ENCODE assay signal across 13 cellular contexts in the genomic region with DNA sequence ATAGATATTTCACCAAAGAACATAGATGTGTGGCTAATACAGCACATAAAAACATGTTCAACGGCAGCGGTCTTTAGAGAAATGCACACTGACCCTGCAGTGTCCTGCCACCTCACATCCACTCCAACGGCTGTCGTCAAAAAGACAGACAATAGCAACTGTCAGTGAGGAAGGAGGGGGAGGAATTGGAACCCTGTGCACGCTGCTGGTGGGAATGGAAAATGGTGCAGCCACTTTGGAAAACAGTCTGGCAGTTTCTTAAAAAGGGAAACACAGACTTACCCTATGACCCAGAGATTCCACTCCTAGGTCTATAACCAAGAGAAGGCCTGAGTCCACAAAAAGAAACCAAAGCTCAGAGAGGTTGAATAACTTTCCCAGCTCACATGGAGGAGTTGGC. TPM values are rescaled to one million over a fixed set of nuclear protein-coding genes. Genes with fewer than 3 reads are reported as not detected.
DNase-seq lines count a peak whose midpoint lies in the region; ATAC-seq and TF ChIP-seq lines count a peak whose summit lies in the region.
"Had no signal": no experiment of that assay in that cellular context is flagged by ENCODE, and none has a peak within 500 bp of the region (broad histone marks: within the 10 kb centered on the region; RNA-seq: fewer than 3 reads in every experiment).

No MANE protein-coding gene starts in this region.

- no peak overlapping the region for H3K4me2 ChIP-seq in IMR-90 (ENCODE audit: low read depth, low read length)

- H4K91ac ChIP-seq in IMR-90 (ENCODE audit: insufficient read depth, low read depth, low read length): no peak overlapping the region

- no peak overlapping the region for H3K4ac ChIP-seq in IMR-90 (ENCODE audit: low read depth, low read length)

- H3K27ac ChIP-seq in IMR-90 (ENCODE audit: insufficient read depth, low read length): no peak overlapping the region
- peak overlapping the region; percentile 14 for H3K27ac ChIP-seq in muscle layer of duodenum (ENCODE audit: low read length)
- H3K27ac ChIP-seq in subcutaneous abdominal adipose tissue (ENCODE audit: low read depth, low read length): peak overlapping the region; percentile 78
- H3K27ac ChIP-seq: VCaP had no signal

- POLR2A ChIA-PET in IMR-90 (lab: Charles Lee; ENCODE audit: unreplicated experiment): interaction anchor here (0.6 kb wide), 1 partner anchor 64 kb away, joined by 30 read pairs; no protein-coding TSS in a partner anchor

- no peak for TF ChIP-seq CTCF in IMR-90 (conservative IDR thresholded peaks at IDR 0.05; ENCODE audit: low read depth, low read length)

- no peak overlapping the region for H2BK15ac ChIP-seq in IMR-90 (ENCODE audit: low read depth, low read length)

- H3K9ac ChIP-seq in IMR-90 (ENCODE audit: low read depth, low read length) (no peak overlapping the region), subcutaneous abdominal adipose tissue (ENCODE audit: low read length in 5 of 5) (peak overlapping the region in 2 of 5 donors; percentile 34 to 58)

- peak overlapping the region; percentile 23; the same call in 1 of the 2 replicates for H2AK5ac ChIP-seq in IMR-90 (ENCODE audit: low read depth, low read length)

- BruUV-seq in IMR-90 (replicated peaks; lab: Mats Ljungman, UMichigan): no TSS peak

- no peak overlapping the region for H3K18ac ChIP-seq in IMR-90 (ENCODE audit: low read depth, low read length)

- H3K23ac ChIP-seq in IMR-90 (ENCODE audit: low read depth, low read length): 0 out of 2 replicates have a peak overlapping the region, but pooled peaks have one; percentile 8

- H3K4me1 ChIP-seq in IMR-90 (ENCODE audit: control insufficient read depth, insufficient read depth, low read length) (peaks cover 26% of the 10 kb centered on the region), muscle layer of duodenum (ENCODE audit: control insufficient read depth in 1 of 2, insufficient read depth in 2 of 2, low read length in 2 of 2) (peaks cover 13 to 86% of the 10 kb centered on the region in 2 donors), subcutaneous abdominal adipose tissue (ENCODE audit: control insufficient read depth in 5 of 5, insufficient read depth in 5 of 5, low read length in 5 of 5) (peaks cover 27 to 91% (median 85%) of the 10 kb centered on the region in 5 donors)

- H3K4me3 ChIP-seq in IMR-90 (ENCODE audit: insufficient read depth, low read depth, low read length) (no peak overlapping the region), muscle layer of duodenum (ENCODE audit: low read depth in 1 of 2, low read length in 2 of 2) (no peak overlapping the region), subcutaneous abdominal adipose tissue (ENCODE audit: low read depth in 1 of 5, low read length in 5 of 5) (peak overlapping the region in 1 of 5 donors; percentile 11)

- no peak for TF ChIP-seq RAD21 in IMR-90 (IDR thresholded peaks at IDR 0.05; ENCODE audit: low read length)

- H2BK20ac ChIP-seq in IMR-90 (ENCODE audit: low read depth, low read length): no peak overlapping the region

- no peak overlapping the region for H4K5ac ChIP-seq in IMR-90 (ENCODE audit: low read depth, low read length)

- peaks cover 94% of the 10 kb centered on the region for H4K20me1 ChIP-seq in IMR-90 (ENCODE audit: insufficient read depth, low read length)

- H2AFZ ChIP-seq in IMR-90 (replicated peaks; ENCODE audit: low read length, poor library complexity): peak overlapping the region; percentile 52

- in situ Hi-C loops in IMR-90 (cut with MboI; ENCODE audit: low sequenced_read_pairs): no loop called here

- H3K36me3 ChIP-seq in IMR-90 (ENCODE audit: control insufficient read depth, insufficient read depth, low read length): peaks cover 31% of the 10 kb centered on the region
- H3K36me3 ChIP-seq in muscle layer of duodenum (ENCODE audit: control insufficient read depth in 1 of 2, insufficient read depth in 2 of 2, low read length in 2 of 2): peaks cover 0 to 8% of the 10 kb centered on the region in 2 donors
- H3K36me3 ChIP-seq in subcutaneous abdominal adipose tissue (ENCODE audit: control insufficient read depth in 5 of 5, insufficient read depth in 5 of 5, low read length in 5 of 5): peaks cover 0 to 18% (median 9%) of the 10 kb centered on the region in 5 donors

- peak; percentile 25; the same call in 1 of the 2 replicates for ATAC-seq in IMR-90 (ENCODE audit: low read depth)

- H3K79me1 ChIP-seq in IMR-90 (ENCODE audit: low read depth in 1 of 2, low read length in 2 of 2): peaks cover 31 to 90% of the 10 kb centered on the region in 2 experiments; a peak in 3 of 4 replicates

- WGBS in IMR-90 (ENCODE audit: extremely low coverage in 2 of 2, insufficient read length in 1 of 2), 2 experiments: no CpG with 5 or more reads among the region's 5 CpGs

- H3K56ac ChIP-seq in IMR-90 (ENCODE audit: extremely low read depth, insufficient read depth, low read length): no peak overlapping the region

- CTCF ChIA-PET in IMR-90 (lab: Yijun Ruan, JAX): interaction anchor here (0.9 kb wide), 1 partner anchor 30 kb away, joined by 4 read pairs; no protein-coding TSS in a partner anchor

- H3K27me3 ChIP-seq in IMR-90 (ENCODE audit: control insufficient read depth, insufficient read depth, low read length): no peaks in the 10 kb centered on the region
- no peaks in the 10 kb centered on the region for H3K27me3 ChIP-seq in muscle layer of duodenum (ENCODE audit: low read depth, low read length)
- no peaks in the 10 kb centered on the region for H3K27me3 ChIP-seq in subcutaneous abdominal adipose tissue (ENCODE audit: control insufficient read depth in 5 of 5, insufficient read depth in 4 of 5, low read length in 5 of 5)

- H2AK9ac ChIP-seq in IMR-90 (replicated peaks; ENCODE audit: low read depth, low read length, poor library complexity): no peak overlapping the region

- no peak overlapping the region for H3K14ac ChIP-seq in IMR-90 (replicated peaks; ENCODE audit: low read depth, low read length)

- TF ChIP-seq POLR2A in IMR-90 (IDR thresholded peaks at IDR 0.05; ENCODE audit: low read depth, low read length): no peak

- dilution Hi-C loops in IMR-90 (cut with HindIII; ENCODE audit: low sequenced_read_pairs, unreplicated experiment): no loop called here

- intact Hi-C loops in IMR-90 (cut with micrococcal nuclease): no loop called here

- no peak overlapping the region for H4K8ac ChIP-seq in IMR-90 (ENCODE audit: low read depth in 2 of 2, low read length in 2 of 2)

- H3K9me3 ChIP-seq in IMR-90 (ENCODE audit: control insufficient read depth, insufficient read depth, low read length) (no peaks in the 10 kb centered on the region), muscle layer of duodenum (ENCODE audit: control insufficient read depth in 1 of 2, low read length in 2 of 2) (no peaks in the 10 kb centered on the region), subcutaneous abdominal adipose tissue (ENCODE audit: control insufficient read depth in 5 of 5, low read length in 5 of 5) (no peaks in the 10 kb centered on the region)

- H3K9me1 ChIP-seq in IMR-90 (ENCODE audit: insufficient read depth, low read length): peaks cover 34% of the 10 kb centered on the region

- H2BK120ac ChIP-seq in IMR-90 (ENCODE audit: low read depth, low read length): no peak overlapping the region

- DNase-seq in IMR-90 (no peak), dermis microvascular lymphatic vessel endothelial cell (ENCODE audit: low read depth in 2 of 2) (peak; percentile 80 to 83), NCI-H748 treated with DMSO at 0.1 percent for 48 hours (lab: John Stamatoyannopoulos, UW) (no peak), NCI-H446 (lab: John Stamatoyannopoulos, UW) (no peak), retina (no peak)
- no peak for DNase-seq in activated naive CD4-positive, alpha-beta T cell (lab: John Stamatoyannopoulos, UW)
- DNase-seq: AML-193, NCI-H146, trophoblast cell had no signal

- no peak overlapping the region for H2BK5ac ChIP-seq in IMR-90 (ENCODE audit: low read depth, low read length, poor library complexity, severe bottlenecking)

TF ChIP-seq in IMR-90, 13 proteins besides CTCF, POLR2A, EP300 and RAD21:
- TF ChIP-seq MAFK (IDR thresholded peaks at IDR 0.05; ENCODE audit: low read depth, low read length) (no peak), CHD1 (IDR thresholded peaks at IDR 0.05; ENCODE audit: low read depth, low read length) (no peak), FOS (IDR thresholded peaks at IDR 0.05; ENCODE audit: low read depth, low read length) (no peak), RCOR1 (IDR thresholded peaks at IDR 0.05; ENCODE audit: insufficient replicate concordance, low read length) (no peak)

RNA-seq across cellular contexts. Expression of a gene that starts 7.7 kb away (rescaled TPM):
- total RNA-seq in IMR-90 (2012; rRNA removed) (0.56 and 0.72 TPM in 2 replicates), dermis microvascular lymphatic vessel endothelial cell (0.64 and 2.3 TPM in 2 replicates)
- polyA plus RNA-seq in IMR-90 (2012; rRNA removed): 0.11 and 0.31 TPM in 2 replicates
- polyA plus RNA-seq in IMR-90 (2012; cell fraction: cytosol; rRNA removed): 0.09 and 0.15 TPM in 2 replicates
- 1.1 and 1.2 TPM in 2 replicates for polyA plus RNA-seq in IMR-90 (2012; cell fraction: nucleus; rRNA removed; ENCODE audit: low replicate concordance)
- total RNA-seq: OCI-LY7 had no signal

RNA-seq across cellular contexts. Expression of a gene that starts 29.9 kb away (rescaled TPM):
- total RNA-seq in IMR-90 (2012; rRNA removed): 43.9 and 48.6 TPM in 2 replicates
- polyA plus RNA-seq in IMR-90 (2012; rRNA removed): 352 and 416 TPM in 2 replicates
- polyA plus RNA-seq in IMR-90 (2012; cell fraction: cytosol; rRNA removed): 411 and 495 TPM in 2 replicates
- polyA plus RNA-seq in IMR-90 (2012; cell fraction: nucleus; rRNA removed; ENCODE audit: low replicate concordance): 193 and 240 TPM in 2 replicates
- 34.5 and 112 TPM in 2 replicates for total RNA-seq in dermis microvascular lymphatic vessel endothelial cell

RNA-seq across cellular contexts. Expression of a gene that starts 54.7 kb away (rescaled TPM):
- total RNA-seq in IMR-90 (2012; rRNA removed): 28.3 and 30.6 TPM in 2 replicates
- polyA plus RNA-seq in IMR-90 (2012; rRNA removed): 38.3 and 39.7 TPM in 2 replicates
- 21.7 and 22.5 TPM in 2 replicates for polyA plus RNA-seq in IMR-90 (2012; cell fraction: cytosol; rRNA removed)
- 135 and 196 TPM in 2 replicates for polyA plus RNA-seq in IMR-90 (2012; cell fraction: nucleus; rRNA removed; ENCODE audit: low replicate concordance)
- total RNA-seq in dermis microvascular lymphatic vessel endothelial cell: 7.8 and 18.2 TPM in 2 replicates

Comparison
In these comparisons a context has a peak if more than half of its experiments do, and no peak if none do; other contexts are left out.
1. DNase-seq: peak in dermis microvascular lymphatic vessel endothelial cell (2 of 2); none in IMR-90 (single experiment), NCI-H748 treated with DMSO at 0.1 percent for 48 hours (single experiment), activated naive CD4-positive, alpha-beta T cell (0 of 4), NCI-H446 (0 of 2) and retina (single experiment).